8 cellular contexts compared by ENCODE assay signal in the genomic region with DNA sequence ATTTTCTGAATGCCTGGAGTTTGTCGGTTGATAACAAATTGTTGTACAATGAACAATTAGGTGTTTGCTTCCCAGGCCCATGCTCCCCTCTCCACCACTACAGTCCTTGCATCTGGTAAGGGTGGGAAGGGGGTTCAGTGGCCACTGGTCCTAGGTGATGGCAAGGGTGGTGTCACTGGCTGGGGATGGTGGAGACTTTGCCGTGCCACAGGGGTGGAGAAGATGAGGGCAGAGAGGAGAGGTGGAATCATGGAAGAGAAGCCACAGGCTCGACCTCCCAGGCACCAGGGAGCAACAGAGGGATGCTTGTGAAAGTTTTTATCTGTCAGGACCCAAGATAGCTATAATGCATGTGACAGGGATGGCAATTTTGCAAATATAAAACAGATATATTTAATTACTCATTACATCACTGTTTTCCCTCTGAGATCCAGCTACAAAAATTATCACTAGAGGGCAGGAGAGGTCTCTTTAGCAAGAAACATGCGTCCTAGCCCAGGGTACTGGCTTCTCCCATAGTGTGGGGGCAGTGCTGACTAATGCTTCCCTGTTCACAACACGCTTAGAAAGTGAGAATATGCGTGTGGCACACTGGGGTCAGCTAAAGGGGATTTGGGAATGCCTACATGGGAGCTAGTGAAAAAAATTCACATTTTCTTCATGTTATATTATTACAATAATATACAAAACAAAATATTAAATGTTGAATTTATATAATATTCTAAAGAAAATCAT. TPM values are rescaled to one million over a fixed set of nuclear protein-coding genes. Genes with fewer than 3 reads are reported as not detected.
DNase-seq lines count a peak whose midpoint lies in the region; ATAC-seq, FAIRE-seq and TF ChIP-seq lines count a peak whose summit lies in the region.

No MANE protein-coding gene starts in this region.

- DNase-seq in AG09319 (ENCODE audit: extremely low read depth, low read depth) (peak; percentile 70), GM19240 (ENCODE audit: insufficient read length, low spot score) (peak; percentile 33), NCI-H1105 treated with DMSO at 0.1 percent for 48 hours (lab: John Stamatoyannopoulos, UW) (peak; percentile 91), SK-N-MC (ENCODE audit: low read depth, low spot score) (peak; percentile 90), astrocyte (ENCODE audit: low read depth) (peak; percentile 82), hippocampal formation (lab: John Stamatoyannopoulos, UW) (peak; percentile 57 to 92), sigmoid colon (peak; percentile 88)

- no peak overlapping the region for H3K4me2 ChIP-seq in astrocyte (ENCODE audit: low read length)

- H3K4me3 Mint-ChIP-seq in astrocyte (ENCODE audit: unreplicated experiment) = no peak overlapping the region

- H3K9ac ChIP-seq in SK-N-MC (ENCODE audit: insufficient read length) (peak overlapping the region; percentile 10), astrocyte (ENCODE audit: low read length) (no peak overlapping the region)

- H3K36me3 ChIP-seq in SK-N-MC (ENCODE audit: insufficient read depth, low read length) (no peaks in the 10 kb centered on the region), astrocyte (ENCODE audit: insufficient read depth, low read length) (no peaks in the 10 kb centered on the region), sigmoid colon (no peaks in the 10 kb centered on the region)

- H3K79me2 ChIP-seq in astrocyte (ENCODE audit: insufficient read depth, low read length) = no peaks in the 10 kb centered on the region

- H4K20me1 ChIP-seq in astrocyte (ENCODE audit: insufficient read depth, low read length) = no peaks in the 10 kb centered on the region

- H3K4me3 ChIP-seq in SK-N-MC (no peak overlapping the region), astrocyte (ENCODE audit: insufficient read depth, low read depth, low read length) (no peak overlapping the region), sigmoid colon (no peak overlapping the region)

- no peaks in the 10 kb centered on the region for H3K36me3 Mint-ChIP-seq in astrocyte (ENCODE audit: low read depth, unreplicated experiment)

- no peak for TF ChIP-seq EP300 in sigmoid colon (IDR thresholded peaks at IDR 0.05)

- peaks cover 21% of the 10 kb centered on the region for H3K27me3 Mint-ChIP-seq in astrocyte (ENCODE audit: low read depth, unreplicated experiment)

- H3K27ac ChIP-seq in SK-N-MC (peak overlapping the region; percentile 86), astrocyte (ENCODE audit: low read depth, low read length) (no peak overlapping the region), sigmoid colon (no peak overlapping the region)

- H3K9me3 ChIP-seq in SK-N-MC (ENCODE audit: low read depth, low read length) (no peaks in the 10 kb centered on the region), astrocyte (ENCODE audit: insufficient read depth, low read depth, low read length) (no peaks in the 10 kb centered on the region), sigmoid colon (no peaks in the 10 kb centered on the region)

- H3K27ac Mint-ChIP-seq in astrocyte (ENCODE audit: unreplicated experiment) = peak overlapping the region; percentile 30

- no peaks in the 10 kb centered on the region for H3K27me3 ChIP-seq in astrocyte (ENCODE audit: insufficient read depth, low read length)
- no peaks in the 10 kb centered on the region for H3K27me3 ChIP-seq in sigmoid colon

- H3K4me1 Mint-ChIP-seq in astrocyte (ENCODE audit: low read depth, unreplicated experiment) = peaks cover 14% of the 10 kb centered on the region

- FAIRE-seq in astrocyte (lab: Jason Lieb, UNC) = no peak

- no peaks in the 10 kb centered on the region for H3K9me3 Mint-ChIP-seq in astrocyte (ENCODE audit: unreplicated experiment)

- ATAC-seq in GM19467 (IDR thresholded peaks at IDR 0.05; ENCODE audit: unreplicated experiment) = no peak

- TF ChIP-seq CTCF in AG09319 (IDR thresholded peaks at IDR 0.05; ENCODE audit: low read depth, low read length) (peak; percentile 67), astrocyte (IDR thresholded peaks at IDR 0.05; ENCODE audit: insufficient read depth, low read depth, low read length) (peak; percentile 84), sigmoid colon (IDR thresholded peaks at IDR 0.05) (peak; percentile 40 to 76 (median 64))

- 27 to 33% methylated on average over 6 of the region's 6 CpGs for WGBS in sigmoid colon, 2 donors

- intact Hi-C loops in sigmoid colon (cut with DNase I) = loop anchor here (1.0 to 5.0 kb wide), 3 partner anchors 106 to 329 kb away; partner anchors contain the start of gene RNF141

- H2AFZ ChIP-seq in astrocyte (ENCODE audit: low read depth, low read length) = no peak overlapping the region

- peaks cover 11% of the 10 kb centered on the region for H3K4me1 ChIP-seq in astrocyte (ENCODE audit: insufficient read depth, low read length)
- peaks cover 0 to 35% (median 13%) of the 10 kb centered on the region in 4 donors for H3K4me1 ChIP-seq in sigmoid colon

- no peak for TF ChIP-seq POLR2A in sigmoid colon (IDR thresholded peaks at IDR 0.05)

RNA-seq across cellular contexts. Expression of gene AMPD3, which starts 49.0 kb away (rescaled TPM):
- total RNA-seq in astrocyte (4.3 and 5.6 TPM in 2 replicates), sigmoid colon (1 to 10 TPM; 4.3 to 6.4 (median 4.8) TPM)
- 1 to 10 TPM; 4.2 to 8.1 (median 5.1) TPM for polyA plus RNA-seq in sigmoid colon

Comparison
In these comparisons a context has a peak if more than half of its experiments do, and no peak if none do; other contexts are left out.
1. DNase-seq: peak in every context shown above with its lines; median percentile 91 in NCI-H1105 treated with DMSO at 0.1 percent for 48 hours; 90 in SK-N-MC; 88 in sigmoid colon; 82 in astrocyte; 74 in hippocampal formation; 70 in AG09319; 33 in GM19240.